Comparison of ENCODE assay signal across 8 cellular contexts in genomic region chrX:107684956-107685385, GRCh38. TPM values are rescaled to one million over a fixed set of nuclear protein-coding genes. Genes with fewer than 3 reads are reported as not detected.
DNase-seq lines count a peak whose midpoint lies in the region; ATAC-seq and TF ChIP-seq lines count a peak whose summit lies in the region.

No MANE protein-coding gene starts in this region.

- H3K36me3 ChIP-seq in DND-41 (ENCODE audit: insufficient read depth, low read length), result no peaks in the 10 kb centered on the region
- no peaks in the 10 kb centered on the region for H3K36me3 ChIP-seq in adrenal gland (replicated peaks in 1 of 2)
- H3K36me3 ChIP-seq in uterus, result no peaks in the 10 kb centered on the region
- H3K36me3 ChIP-seq in CD8-positive, alpha-beta T cell (ENCODE audit: insufficient read depth, low read length), result no peaks in the 10 kb centered on the region

- CTCF ChIA-PET in CD8-positive, alpha-beta T cell (lab: Charles Lee), result no interaction called here

- no peaks in the 10 kb centered on the region for H3K9me3 Mint-ChIP-seq in activated T-cell treated with anti-CD3 and anti-CD28 coated beads, Interleukin-2, amount 50 U/mL, for 4 hours
- H3K9me3 Mint-ChIP-seq in CD8-positive, alpha-beta T cell, result no peaks in the 10 kb centered on the region

- no peak overlapping the region for H3K9ac ChIP-seq in DND-41 (ENCODE audit: low read depth, low read length)

- peaks cover 48% of the 10 kb centered on the region for H3K4me1 Mint-ChIP-seq in activated T-cell treated with anti-CD3 and anti-CD28 coated beads, Interleukin-2, amount 50 U/mL, for 4 hours (ENCODE audit: low read depth)
- H3K4me1 Mint-ChIP-seq in CD8-positive, alpha-beta T cell (ENCODE audit: low read depth), result peaks cover 45% of the 10 kb centered on the region

- POLR2A ChIA-PET in CD8-positive, alpha-beta T cell (lab: Charles Lee), result no interaction called here

- H2AFZ ChIP-seq in DND-41 (ENCODE audit: low read depth, low read length), result no peak overlapping the region

- TF ChIP-seq CTCF in DND-41 (IDR thresholded peaks at IDR 0.05; ENCODE audit: borderline replicate concordance, extremely low read depth, low read length, poor library complexity, severe bottlenecking), result no peak
- no peak for TF ChIP-seq CTCF in HL-60 (IDR thresholded peaks at IDR 0.05; ENCODE audit: insufficient read depth, low read length)
- TF ChIP-seq CTCF in adrenal gland (IDR thresholded peaks at IDR 0.05), result no peak
- no peak for TF ChIP-seq CTCF in uterus (IDR thresholded peaks at IDR 0.05)
- TF ChIP-seq CTCF in CD8-positive, alpha-beta T cell (IDR thresholded peaks at IDR 0.05), result no peak

- no peaks in the 10 kb centered on the region for H4K20me1 ChIP-seq in DND-41 (ENCODE audit: insufficient read depth, low read length)

- H3K4me3 ChIP-seq in DND-41 (ENCODE audit: low read depth in 1 of 2, low read length in 2 of 2), result no peak overlapping the region
- H3K4me3 ChIP-seq in HL-60 (replicated peaks; ENCODE audit: insufficient read depth, low read length), result no peak overlapping the region
- H3K4me3 ChIP-seq in adrenal gland, result no peak overlapping the region
- H3K4me3 ChIP-seq in uterus, result no peak overlapping the region
- H3K4me3 ChIP-seq in CD8-positive, alpha-beta T cell (ENCODE audit: low read depth, low read length), result no peak overlapping the region

- H3K9me3 ChIP-seq in DND-41 (ENCODE audit: insufficient read depth, low read length, severe bottlenecking) (no peaks in the 10 kb centered on the region), adrenal gland (replicated peaks in 1 of 3) (no peaks in the 10 kb centered on the region), uterus (no peaks in the 10 kb centered on the region)
- no peaks in the 10 kb centered on the region for H3K9me3 ChIP-seq in CD8-positive, alpha-beta T cell (ENCODE audit: low read length)

- H3K27me3 ChIP-seq in DND-41 (ENCODE audit: insufficient read depth, low read length, poor library complexity) (no peaks in the 10 kb centered on the region), HL-60 (ENCODE audit: insufficient read depth, poor library complexity, severe bottlenecking) (no peaks in the 10 kb centered on the region), adrenal gland (no peaks in the 10 kb centered on the region), uterus (no peaks in the 10 kb centered on the region)
- H3K27me3 ChIP-seq in CD8-positive, alpha-beta T cell (ENCODE audit: insufficient read depth, low read length), result no peaks in the 10 kb centered on the region

- H3K4me1 ChIP-seq in DND-41 (ENCODE audit: insufficient read depth, low read length), result no peaks in the 10 kb centered on the region
- peaks cover 10 to 30% of the 10 kb centered on the region in 2 donors for H3K4me1 ChIP-seq in adrenal gland (replicated peaks in 1 of 2)
- peaks cover 4 to 5% of the 10 kb centered on the region in 2 donors for H3K4me1 ChIP-seq in uterus
- peaks cover 16% of the 10 kb centered on the region for H3K4me1 ChIP-seq in CD8-positive, alpha-beta T cell (ENCODE audit: insufficient read depth, low read length)

- intact Hi-C loops in adrenal gland (cut with DNase I) (no loop called here), uterus (cut with DNase I; ENCODE audit: low total_unique reads) (no loop called here)
- intact Hi-C loops in CD8-positive, alpha-beta T cell (cut with DNase I, micrococcal nuclease), result no loop called here

- H3K36me3 Mint-ChIP-seq in activated T-cell treated with anti-CD3 and anti-CD28 coated beads, Interleukin-2, amount 50 U/mL, for 4 hours (ENCODE audit: insufficient read depth), result no peaks in the 10 kb centered on the region
- H3K36me3 Mint-ChIP-seq in CD8-positive, alpha-beta T cell, result no peaks in the 10 kb centered on the region

- peak; percentile 39; the same call in 1 of the 3 replicates for ATAC-seq in DND-41 (ENCODE audit: insufficient read depth, low read depth)
- ATAC-seq in GM21447 (IDR thresholded peaks at IDR 0.05; ENCODE audit: unreplicated experiment), result peak; percentile 87
- ATAC-seq in activated T-cell treated with anti-CD3 and anti-CD28 coated beads, Interleukin-2, amount 50 U/mL, for 4 hours, result no peak
- no peak for ATAC-seq in CD8-positive, alpha-beta T cell

- no peak overlapping the region for H3K4me3 Mint-ChIP-seq in activated T-cell treated with anti-CD3 and anti-CD28 coated beads, Interleukin-2, amount 50 U/mL, for 4 hours
- H3K4me3 Mint-ChIP-seq in CD8-positive, alpha-beta T cell, result no peak overlapping the region

- no peak overlapping the region for H3K4me2 ChIP-seq in DND-41 (ENCODE audit: insufficient read depth, low read length)

- no peaks in the 10 kb centered on the region for H3K79me2 ChIP-seq in DND-41 (ENCODE audit: insufficient read depth, low read length)

- no peaks in the 10 kb centered on the region for H3K27me3 Mint-ChIP-seq in activated T-cell treated with anti-CD3 and anti-CD28 coated beads, Interleukin-2, amount 50 U/mL, for 4 hours (ENCODE audit: low read depth)
- H3K27me3 Mint-ChIP-seq in CD8-positive, alpha-beta T cell (ENCODE audit: low read depth), result no peaks in the 10 kb centered on the region

- WGBS in adrenal gland, 4 donors, result 22 to 65% (median 41%) methylated on average over 4 to 5 of the region's 5 CpGs; no CpG with 5 or more reads in 1 of the 4 donors

- DNase-seq in DND-41, result no peak
- DNase-seq in HL-60 (ENCODE audit: low read depth in 1 of 2, low spot score in 1 of 2), result peak; percentile 87 to 93
- peak; percentile 40 to 87 (median 72) for DNase-seq in adrenal gland
- peak; percentile 62 for DNase-seq in iPS-NIHi11 (ENCODE audit: low spot score)
- peak; percentile 65 to 81 for DNase-seq in uterus
- no peak for DNase-seq in activated T-cell treated with anti-CD3 and anti-CD28 coated beads, Interleukin-2, amount 50 U/mL, for 4 hours
- no peak for DNase-seq in CD8-positive, alpha-beta T cell

- H3K27ac Mint-ChIP-seq in CD8-positive, alpha-beta T cell, result no peak overlapping the region

- no peak for TF ChIP-seq POLR2A in adrenal gland (IDR thresholded peaks at IDR 0.05)
- peak; percentile 20 to 47 for TF ChIP-seq POLR2A in uterus (IDR thresholded peaks at IDR 0.05)

- no peak overlapping the region for H3K27ac ChIP-seq in DND-41 (ENCODE audit: low read length)
- peak overlapping the region; percentile 73 for H3K27ac ChIP-seq in HL-60 (replicated peaks)
- peak overlapping the region in 3 of 5 donors; percentile 11 to 80 (median 40) for H3K27ac ChIP-seq in adrenal gland
- H3K27ac ChIP-seq in uterus, result peak overlapping the region; percentile 67 to 80
- H3K27ac ChIP-seq in CD8-positive, alpha-beta T cell (ENCODE audit: low read depth, low read length), result no peak overlapping the region

RNA-seq across cellular contexts. Expression of gene PRPS1, which starts 56.7 kb away (rescaled TPM):
- 10 to 100 TPM in 7 of 8 donors, 1 to 10 TPM in 1; 9.9 to 55.1 (median 39.0) TPM for total RNA-seq in adrenal gland
- 10 to 100 TPM in 1 of 3 donors, 1 to 10 TPM in 2; 8.9 to 78.3 (median 9.4) TPM for polyA plus RNA-seq in adrenal gland
- total RNA-seq in uterus, result 10 to 100 TPM; 20.0 to 34.1 (median 32.2) TPM
- 100 to 1,000 TPM; 151 to 154 (median 153) TPM for total RNA-seq in activated T-cell treated with anti-CD3 and anti-CD28 coated beads, Interleukin-2, amount 50 U/mL, for 4 hours
- 10 to 100 TPM; 65.6 to 74.7 TPM for total RNA-seq in CD8-positive, alpha-beta T cell

Comparison
In these comparisons a context has a peak if more than half of its experiments do, and no peak if none do; other contexts are left out.
1. ATAC-seq: peak in DND-41 (single experiment) and GM21447 (single experiment); none in activated T-cell treated with anti-CD3 and anti-CD28 coated beads, Interleukin-2, amount 50 U/mL, for 4 hours (0 of 2) and CD8-positive, alpha-beta T cell (single experiment).
2. DNase-seq: peak in HL-60 (2 of 2), adrenal gland (7 of 7), iPS-NIHi11 (single experiment) and uterus (2 of 2); none in DND-41 (single experiment), activated T-cell treated with anti-CD3 and anti-CD28 coated beads, Interleukin-2, amount 50 U/mL, for 4 hours (single experiment) and CD8-positive, alpha-beta T cell (0 of 7).
3. H3K27ac ChIP-seq: peak in HL-60 (single experiment), adrenal gland (3 of 5) and uterus (2 of 2); none in DND-41 (single experiment) and CD8-positive, alpha-beta T cell (single experiment).
4. POLR2A ChIP-seq: peak in uterus (2 of 2); none in adrenal gland (0 of 2).